Comparison of ENCODE assay signal across 23 cellular contexts in genomic region chr7:100685049-100685605, GRCh38. TPM values are rescaled to one million over a fixed set of nuclear protein-coding genes. Genes with fewer than 3 reads are reported as not detected.
"Had no signal": no experiment of that assay in that cellular context is flagged by ENCODE, and none has a peak within 500 bp of the region (broad histone marks: within the 10 kb centered on the region; RNA-seq: fewer than 3 reads in every experiment).

No MANE protein-coding gene starts in this region.

- H2AFZ ChIP-seq: hepatocyte, parathyroid adenoma had no signal

- ATAC-seq: activated CD4-positive, CD25-positive, alpha-beta regulatory T cell treated with anti-CD3 and anti-CD28 coated beads, Interleukin-2, amount 50 U/mL, for 24 hours; left colon; lower lobe of right lung; natural killer cell; right lobe of liver; stimulated activated effector memory CD8-positive, alpha-beta T cell treated with anti-CD3 and anti-CD28 coated beads, Interleukin-12 subunit alpha, Interleukin-12 subunit beta, amount 100 ng/mL, for 72 hours had no signal

- FAIRE-seq: islet of Langerhans, small intestine had no signal

- H3K9me3 Mint-ChIP-seq: natural killer cell; stimulated activated effector memory CD8-positive, alpha-beta T cell treated with anti-CD3 and anti-CD28 coated beads, Interleukin-12 subunit alpha, Interleukin-12 subunit beta, amount 100 ng/mL, for 72 hours; T-helper 1 cell treated with Interleukin-12 subunit alpha and Interleukin-12 subunit beta and Interleukin-4 antibody, amounts not matched to agents 30 μg/mL and 1 μg/mL, for 36 hours; type B pancreatic cell had no signal

- H3K27ac ChIP-seq: esophagus squamous epithelium, hepatocyte, lower lobe of right lung, parathyroid adenoma, right lobe of liver, testis had no signal

- H3K4me2 ChIP-seq: hepatocyte had no signal

- H3K4me1 ChIP-seq: parathyroid adenoma, right lobe of liver had no signal

- H3K27me3 Mint-ChIP-seq: activated naive CD8-positive, alpha-beta T cell; type B pancreatic cell had no signal

- H3K9me3 ChIP-seq: esophagus squamous epithelium, lower lobe of right lung, right lobe of liver, testis had no signal

- H3K4me3 ChIP-seq: esophagus squamous epithelium, hepatocyte, lower lobe of right lung, right lobe of liver, testis had no signal

- H3K4me3 Mint-ChIP-seq: activated naive CD8-positive, alpha-beta T cell; natural killer cell; stimulated activated effector memory CD8-positive, alpha-beta T cell treated with anti-CD3 and anti-CD28 coated beads, Interleukin-12 subunit alpha, Interleukin-12 subunit beta, amount 100 ng/mL, for 72 hours; T-helper 1 cell treated with Interleukin-12 subunit alpha and Interleukin-12 subunit beta and Interleukin-4 antibody, amounts not matched to agents 30 μg/mL and 1 μg/mL, for 36 hours; type B pancreatic cell had no signal

- H3K27ac Mint-ChIP-seq: activated naive CD8-positive, alpha-beta T cell; natural killer cell; stimulated activated effector memory CD8-positive, alpha-beta T cell treated with anti-CD3 and anti-CD28 coated beads, Interleukin-12 subunit alpha, Interleukin-12 subunit beta, amount 100 ng/mL, for 72 hours; T-helper 1 cell treated with Interleukin-12 subunit alpha and Interleukin-12 subunit beta and Interleukin-4 antibody, amounts not matched to agents 30 μg/mL and 1 μg/mL, for 36 hours; type B pancreatic cell had no signal

- H3K27me3 ChIP-seq: esophagus squamous epithelium, hepatocyte, right lobe of liver, testis had no signal

- DNase-seq: activated CD8-positive, alpha-beta memory T cell treated with anti-CD3 and anti-CD28 coated beads, Interleukin-2, amount 50 U/mL, for 48 hours; activated gamma-delta T cell; amniotic stem cell; dermis blood vessel endothelial cell; effector memory CD4-positive, alpha-beta T cell; esophagus squamous epithelium; left colon; lower lobe of right lung; natural killer cell; right lobe of liver; small intestine; stimulated activated CD4-positive, alpha-beta T cell treated with anti-CD3 and anti-CD28 coated beads, Interleukin-15, amount 100 ng/mL, for 24 hours; stimulated activated CD4-positive, alpha-beta T cell treated with anti-CD3 and anti-CD28 coated beads, Interleukin-2, amount 100 ng/mL, for 48 hours; testis had no signal

- H3K36me3 Mint-ChIP-seq: activated naive CD8-positive, alpha-beta T cell; natural killer cell had no signal

- H3K9ac ChIP-seq: parathyroid adenoma had no signal

RNA-seq across cellular contexts. Expression of gene ACTL6B, which starts 28.9 kb away (rescaled TPM):
- total RNA-seq: chondrocyte, dermis blood vessel endothelial cell, esophagus squamous epithelium, hepatocyte, lower lobe of right lung, natural killer cell, right lobe of liver had no signal
- polyA plus RNA-seq: hepatocyte had no signal

RNA-seq across cellular contexts. Expression of gene EPO, which starts 35.1 kb away (rescaled TPM):
- total RNA-seq: chondrocyte, dermis blood vessel endothelial cell, esophagus squamous epithelium, left colon, lower lobe of right lung, natural killer cell had no signal
- polyA plus RNA-seq: hepatocyte had no signal
